Comparison of ENCODE assay signal across 30 cellular contexts in genomic region chr5:96476654-96477053, GRCh38. TPM values are rescaled to one million over a fixed set of nuclear protein-coding genes. Genes with fewer than 3 reads are reported as not detected.
DNase-seq lines count a peak whose midpoint lies in the region; ATAC-seq, FAIRE-seq and TF ChIP-seq lines count a peak whose summit lies in the region.
"Had no signal": no experiment of that assay in that cellular context is flagged by ENCODE, and none has a peak within 500 bp of the region (broad histone marks: within the 10 kb centered on the region; RNA-seq: fewer than 3 reads in every experiment).

No MANE protein-coding gene starts in this region.

- no peak for TF ChIP-seq EP300 in esophagus muscularis mucosa (IDR thresholded peaks at IDR 0.05)

- no peak for ATAC-seq in HG02759 (IDR thresholded peaks at IDR 0.05; ENCODE audit: unreplicated experiment)
- ATAC-seq: activated CD8-positive, alpha-beta T cell treated with anti-CD3 and anti-CD28 coated beads for 36 hours; activated naive CD8-positive, alpha-beta T cell treated with anti-CD3 and anti-CD28 coated beads, Interleukin-2, amount 50 U/mL, for 24 hours; esophagus mucosa had no signal

- no peak for TF ChIP-seq CTCF in AG04449 (IDR thresholded peaks at IDR 0.05; ENCODE audit: insufficient read depth, low read length, missing control alignments)
- no peak for TF ChIP-seq CTCF in bronchial epithelial cell (IDR thresholded peaks at IDR 0.05; ENCODE audit: insufficient read depth, low read length, severe bottlenecking)
- TF ChIP-seq CTCF in esophagus muscularis mucosa (IDR thresholded peaks at IDR 0.05) = no peak

- no peaks in the 10 kb centered on the region for H3K4me1 ChIP-seq in esophagus muscularis mucosa
- H3K4me1 ChIP-seq: BLaER1, HAP-1, neural progenitor cell, Peyer's patch, prostate gland had no signal

- no peaks in the 10 kb centered on the region for H3K9me3 ChIP-seq in esophagus muscularis mucosa
- H3K9me3 ChIP-seq: BLaER1, HAP-1, Peyer's patch, prostate gland had no signal

- no peaks in the 10 kb centered on the region for H3K27me3 ChIP-seq in bronchial epithelial cell (ENCODE audit: control insufficient read depth, insufficient read depth, low read length)
- H3K27me3 ChIP-seq in esophagus muscularis mucosa = no peaks in the 10 kb centered on the region
- H3K27me3 ChIP-seq: BLaER1, neural progenitor cell, Peyer's patch had no signal

- no peaks in the 10 kb centered on the region for H3K36me3 ChIP-seq in bronchial epithelial cell (ENCODE audit: control insufficient read depth, insufficient read depth, low read length)
- H3K36me3 ChIP-seq in esophagus muscularis mucosa = no peaks in the 10 kb centered on the region
- H3K36me3 ChIP-seq: BLaER1, HAP-1, neural progenitor cell, Peyer's patch, prostate gland had no signal

- no peak for FAIRE-seq in bronchial epithelial cell (lab: Jason Lieb, UNC)
- FAIRE-seq: colon, GM12892, kidney had no signal

- TF ChIP-seq POLR2A in esophagus muscularis mucosa (IDR thresholded peaks at IDR 0.05; ENCODE audit: low read depth) = no peak

- no peak overlapping the region for H3K27ac ChIP-seq in esophagus muscularis mucosa (replicated peaks in 1 of 4)
- H3K27ac ChIP-seq: BLaER1, neural progenitor cell, Peyer's patch, prostate gland had no signal

- intact Hi-C loops in esophagus muscularis mucosa (cut with DNase I) = no loop called here

- CTCF ChIA-PET in AG04449 (lab: Yijun Ruan, JAX) = no interaction called here

- H3K4me3 ChIP-seq in AG04449 (ENCODE audit: low read depth, low read length) = no peak overlapping the region
- no peak overlapping the region for H3K4me3 ChIP-seq in bronchial epithelial cell (ENCODE audit: low read depth, low read length)
- no peak overlapping the region for H3K4me3 ChIP-seq in esophagus muscularis mucosa
- H3K4me3 ChIP-seq: BLaER1, HAP-1, lung, neural progenitor cell, Peyer's patch, prostate gland had no signal

- DNase-seq in AG04449 (ENCODE audit: low read depth, low spot score) (peak; percentile 16), HCEC 1CT (peak; percentile 37), bronchial epithelial cell (ENCODE audit: low read depth) (peak; percentile 21), hepatic stellate cell (ENCODE audit: low spot score) (peak; percentile 4), esophagus muscularis mucosa (ENCODE audit: extremely low spot score) (no peak), occipital lobe (lab: John Stamatoyannopoulos, UW) (no peak), SK-N-DZ (ENCODE audit: low spot score) (no peak)
- DNase-seq: activated CD4-positive, alpha-beta T cell treated with anti-CD3 and anti-CD28 coated beads for 1 hour; activated CD8-positive, alpha-beta T cell treated with anti-CD3 and anti-CD28 coated beads for 36 hours; activated naive CD8-positive, alpha-beta T cell treated with anti-CD3 and anti-CD28 coated beads, Interleukin-2, amount 50 U/mL, for 24 hours; COR-L47; DMS79 treated with DMSO at 0.1 percent for 48 hours; effector memory CD4-positive, alpha-beta T cell; kidney; NCI-H1105 treated with DMSO at 0.1 percent for 48 hours; NCI-H2107; NCI-H526; Peyer's patch; T-helper 1 cell had no signal

- POLR2A ChIA-PET in AG04449 (lab: Yijun Ruan, JAX) = no interaction called here

- 84% methylated on average over 3 of the region's 3 CpGs for WGBS in esophagus muscularis mucosa

RNA-seq across cellular contexts. Expression of gene PCSK1, which starts 43.6 kb away (rescaled TPM):
- total RNA-seq in bronchial epithelial cell (under 0.01 TPM in 1 of 2 replicates, not detected in the other), esophagus muscularis mucosa (1 to 10 TPM in 2 of 4 donors, under 1 TPM in 1, not detected in 1; 0.11 to 1.3 (median 1.3) TPM), occipital lobe (1.6 TPM)
- polyA plus RNA-seq in SK-N-DZ (2014; cell fraction: cytosol; rRNA removed) = not detected in 2 replicates
- not detected in 2 replicates for polyA plus RNA-seq in SK-N-DZ (2014; cell fraction: nucleus; rRNA removed)
- total RNA-seq: activated CD8-positive, alpha-beta T cell treated with anti-CD3 and anti-CD28 coated beads for 36 hours; skeletal muscle tissue had no signal
- polyA plus RNA-seq: IgD-negative memory B cell had no signal

Comparison
In these comparisons a context has a peak if more than half of its experiments do, and no peak if none do; other contexts are left out.
1. DNase-seq: peak in AG04449 (single experiment), HCEC 1CT (single experiment), bronchial epithelial cell (single experiment) and hepatic stellate cell (single experiment); none in esophagus muscularis mucosa (single experiment), occipital lobe (single experiment) and SK-N-DZ (single experiment).